Comparison of ENCODE assay signal across 2 cellular contexts in the genomic region with DNA sequence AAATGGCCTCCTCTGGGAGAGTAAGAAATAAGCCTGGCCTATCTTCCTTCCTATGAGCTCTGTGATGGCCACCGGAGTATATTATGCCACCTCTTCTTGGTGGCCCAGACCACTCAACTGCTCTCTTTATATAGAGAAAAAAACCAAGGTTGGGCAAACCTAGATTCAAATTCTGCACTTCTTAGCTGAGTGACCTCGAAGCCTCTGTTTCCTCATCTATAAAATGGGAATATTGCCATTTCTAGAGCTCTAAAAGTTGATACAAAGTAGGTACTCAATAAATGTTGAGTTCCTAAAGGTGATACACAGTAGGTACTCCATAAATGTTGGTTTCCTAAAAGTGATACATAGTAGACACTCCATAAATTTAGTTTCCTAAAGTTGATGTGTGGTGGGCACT.
TF ChIP-seq lines count a peak whose summit lies in the region.

No MANE protein-coding gene starts in this region.

TF ChIP-seq in A549, 52 proteins besides CTCF, POLR2A, EP300 and RAD21 (continued from another document):
- TF ChIP-seq HMGXB4 (CRISPR knock-in tag; IDR thresholded peaks at IDR 0.05; ENCODE audit: borderline replicate concordance), result no peak
- TF ChIP-seq, protein P1, sequence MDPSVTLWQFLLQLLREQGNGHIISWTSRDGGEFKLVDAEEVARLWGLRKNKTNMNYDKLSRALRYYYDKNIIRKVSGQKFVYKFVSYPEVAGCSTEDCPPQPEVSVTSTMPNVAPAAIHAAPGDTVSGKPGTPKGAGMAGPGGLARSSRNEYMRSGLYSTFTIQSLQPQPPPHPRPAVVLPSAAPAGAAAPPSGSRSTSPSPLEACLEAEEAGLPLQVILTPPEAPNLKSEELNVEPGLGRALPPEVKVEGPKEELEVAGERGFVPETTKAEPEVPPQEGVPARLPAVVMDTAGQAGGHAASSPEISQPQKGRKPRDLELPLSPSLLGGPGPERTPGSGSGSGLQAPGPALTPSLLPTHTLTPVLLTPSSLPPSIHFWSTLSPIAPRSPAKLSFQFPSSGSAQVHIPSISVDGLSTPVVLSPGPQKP (IDR thresholded peaks at IDR 0.05; ENCODE audit: low read depth, low read length), result no peak
- TF ChIP-seq HOXB13 (CRISPR knock-in tag; IDR thresholded peaks at IDR 0.05; ENCODE audit: low read depth), result no peak
- TF ChIP-seq FOXS1 (CRISPR knock-in tag; IDR thresholded peaks at IDR 0.05), result no peak
- TF ChIP-seq TP53 (CRISPR knock-in tag; IDR thresholded peaks at IDR 0.05), result no peak

TF ChIP-seq in HCT116, 20 proteins besides CTCF, POLR2A, EP300 and RAD21 (continued from another document):
- TF ChIP-seq, protein P2, sequence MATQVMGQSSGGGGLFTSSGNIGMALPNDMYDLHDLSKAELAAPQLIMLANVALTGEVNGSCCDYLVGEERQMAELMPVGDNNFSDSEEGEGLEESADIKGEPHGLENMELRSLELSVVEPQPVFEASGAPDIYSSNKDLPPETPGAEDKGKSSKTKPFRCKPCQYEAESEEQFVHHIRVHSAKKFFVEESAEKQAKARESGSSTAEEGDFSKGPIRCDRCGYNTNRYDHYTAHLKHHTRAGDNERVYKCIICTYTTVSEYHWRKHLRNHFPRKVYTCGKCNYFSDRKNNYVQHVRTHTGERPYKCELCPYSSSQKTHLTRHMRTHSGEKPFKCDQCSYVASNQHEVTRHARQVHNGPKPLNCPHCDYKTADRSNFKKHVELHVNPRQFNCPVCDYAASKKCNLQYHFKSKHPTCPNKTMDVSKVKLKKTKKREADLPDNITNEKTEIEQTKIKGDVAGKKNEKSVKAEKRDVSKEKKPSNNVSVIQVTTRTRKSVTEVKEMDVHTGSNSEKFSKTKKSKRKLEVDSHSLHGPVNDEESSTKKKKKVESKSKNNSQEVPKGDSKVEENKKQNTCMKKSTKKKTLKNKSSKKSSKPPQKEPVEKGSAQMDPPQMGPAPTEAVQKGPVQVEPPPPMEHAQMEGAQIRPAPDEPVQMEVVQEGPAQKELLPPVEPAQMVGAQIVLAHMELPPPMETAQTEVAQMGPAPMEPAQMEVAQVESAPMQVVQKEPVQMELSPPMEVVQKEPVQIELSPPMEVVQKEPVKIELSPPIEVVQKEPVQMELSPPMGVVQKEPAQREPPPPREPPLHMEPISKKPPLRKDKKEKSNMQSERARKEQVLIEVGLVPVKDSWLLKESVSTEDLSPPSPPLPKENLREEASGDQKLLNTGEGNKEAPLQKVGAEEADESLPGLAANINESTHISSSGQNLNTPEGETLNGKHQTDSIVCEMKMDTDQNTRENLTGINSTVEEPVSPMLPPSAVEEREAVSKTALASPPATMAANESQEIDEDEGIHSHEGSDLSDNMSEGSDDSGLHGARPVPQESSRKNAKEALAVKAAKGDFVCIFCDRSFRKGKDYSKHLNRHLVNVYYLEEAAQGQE (IDR thresholded peaks at IDR 0.05; ENCODE audit: low read depth), result no peak
- TF ChIP-seq CBX3 (IDR thresholded peaks at IDR 0.05; ENCODE audit: low read depth) (no peak), MAX (IDR thresholded peaks at IDR 0.05) (no peak), SP1 (IDR thresholded peaks at IDR 0.05; ENCODE audit: low read depth) (no peak), EZH2 (IDR thresholded peaks at IDR 0.05) (no peak), ELF1 (IDR thresholded peaks at IDR 0.05; ENCODE audit: borderline replicate concordance, low read depth) (no peak), ATF3 (IDR thresholded peaks at IDR 0.05) (no peak), ZFX (IDR thresholded peaks at IDR 0.05) (no peak)
- TF ChIP-seq, protein P3, sequence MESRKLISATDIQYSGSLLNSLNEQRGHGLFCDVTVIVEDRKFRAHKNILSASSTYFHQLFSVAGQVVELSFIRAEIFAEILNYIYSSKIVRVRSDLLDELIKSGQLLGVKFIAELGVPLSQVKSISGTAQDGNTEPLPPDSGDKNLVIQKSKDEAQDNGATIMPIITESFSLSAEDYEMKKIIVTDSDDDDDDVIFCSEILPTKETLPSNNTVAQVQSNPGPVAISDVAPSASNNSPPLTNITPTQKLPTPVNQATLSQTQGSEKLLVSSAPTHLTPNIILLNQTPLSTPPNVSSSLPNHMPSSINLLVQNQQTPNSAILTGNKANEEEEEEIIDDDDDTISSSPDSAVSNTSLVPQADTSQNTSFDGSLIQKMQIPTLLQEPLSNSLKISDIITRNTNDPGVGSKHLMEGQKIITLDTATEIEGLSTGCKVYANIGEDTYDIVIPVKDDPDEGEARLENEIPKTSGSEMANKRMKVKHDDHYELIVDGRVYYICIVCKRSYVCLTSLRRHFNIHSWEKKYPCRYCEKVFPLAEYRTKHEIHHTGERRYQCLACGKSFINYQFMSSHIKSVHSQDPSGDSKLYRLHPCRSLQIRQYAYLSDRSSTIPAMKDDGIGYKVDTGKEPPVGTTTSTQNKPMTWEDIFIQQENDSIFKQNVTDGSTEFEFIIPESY (IDR thresholded peaks at IDR 0.05; ENCODE audit: extremely low read depth, insufficient replicate concordance, low read length), result no peak
